In the genomic region with DNA sequence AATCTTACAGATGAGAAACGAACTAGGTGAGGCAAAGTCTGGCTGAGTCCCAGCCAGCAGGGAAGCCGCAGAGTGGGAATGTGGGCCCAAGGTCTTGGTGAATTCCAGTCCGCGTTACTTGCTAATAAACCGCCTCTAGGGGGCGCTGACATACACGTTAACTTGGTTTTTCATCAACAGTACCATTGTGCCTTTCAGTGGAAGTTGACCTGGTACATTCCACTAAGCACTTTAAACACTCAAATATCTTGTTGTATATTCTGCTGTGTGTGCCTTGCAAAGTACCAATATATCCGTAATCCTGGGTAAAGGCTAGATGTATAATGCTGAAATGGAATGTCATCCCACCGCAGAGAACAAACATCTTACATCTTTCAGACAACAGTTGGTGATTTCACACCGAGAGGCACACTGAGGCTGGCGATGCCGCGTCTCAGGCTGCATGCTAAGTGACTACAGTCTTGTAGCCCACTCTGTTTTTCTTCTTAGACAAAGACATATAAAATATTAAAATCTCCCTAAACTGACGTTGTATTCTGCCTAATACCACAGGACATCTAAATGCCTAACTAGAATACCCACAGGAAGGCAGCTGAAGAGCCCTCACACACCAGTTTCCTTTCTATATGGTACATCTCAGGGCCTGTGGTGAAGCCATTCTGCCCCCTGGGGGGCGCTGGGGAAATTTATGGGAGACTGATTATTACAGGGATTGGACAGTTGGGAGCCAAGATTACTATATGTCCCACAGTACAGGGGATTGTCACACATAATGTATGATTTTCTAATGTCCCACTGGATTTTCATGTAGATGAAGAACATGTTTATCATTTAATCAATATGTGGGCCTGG, we compare ENCODE assay signal across 8 cellular contexts. TPM values are rescaled to one million over a fixed set of nuclear protein-coding genes. Genes with fewer than 3 reads are reported as not detected.
DNase-seq lines count a peak whose midpoint lies in the region; ATAC-seq and TF ChIP-seq lines count a peak whose summit lies in the region.

No MANE protein-coding gene starts in this region.

- H3K9ac ChIP-seq in colonic mucosa (ENCODE audit: low read depth in 2 of 2, low read length in 2 of 2) (no peak overlapping the region), liver (ENCODE audit: low read depth in 1 of 2, low read length in 2 of 2) (no peak overlapping the region)

- peaks cover 7% of the 10 kb centered on the region for H3K4me1 Mint-ChIP-seq in activated CD4-positive, alpha-beta T cell treated with anti-CD3 and anti-CD28 coated beads, Interleukin-2, amount 10 ng/mL, durations not matched to agents 24 days and 14 days

- H3K36me3 Mint-ChIP-seq in activated CD4-positive, alpha-beta T cell treated with anti-CD3 and anti-CD28 coated beads, Interleukin-2, amount 10 ng/mL, durations not matched to agents 24 days and 14 days (ENCODE audit: low read depth), result peaks cover 28% of the 10 kb centered on the region

- no peak overlapping the region for H3K27ac Mint-ChIP-seq in activated CD4-positive, alpha-beta T cell treated with anti-CD3 and anti-CD28 coated beads, Interleukin-2, amount 10 ng/mL, durations not matched to agents 24 days and 14 days

- ATAC-seq in HG02678 (IDR thresholded peaks at IDR 0.05; ENCODE audit: unreplicated experiment) (peak; percentile 65), GM18505 (IDR thresholded peaks at IDR 0.05; ENCODE audit: unreplicated experiment) (no peak)

- peak; percentile 75 to 89 for TF ChIP-seq RAD21 in liver (IDR thresholded peaks at IDR 0.05)

- no peaks in the 10 kb centered on the region for H3K27me3 Mint-ChIP-seq in activated CD4-positive, alpha-beta T cell treated with anti-CD3 and anti-CD28 coated beads, Interleukin-2, amount 10 ng/mL, durations not matched to agents 24 days and 14 days

- H3K4me1 ChIP-seq in colonic mucosa, result no peaks in the 10 kb centered on the region
- H3K4me1 ChIP-seq in liver (ENCODE audit: control insufficient read depth in 4 of 4, insufficient read depth in 4 of 4, low read length in 3 of 4), result no peaks in the 10 kb centered on the region

- WGBS in liver, result 50% methylated on average over 15 of the region's 15 CpGs

- H3K4me3 Mint-ChIP-seq in activated CD4-positive, alpha-beta T cell treated with anti-CD3 and anti-CD28 coated beads, Interleukin-2, amount 10 ng/mL, durations not matched to agents 24 days and 14 days, result no peak overlapping the region

- H3K27ac ChIP-seq in colonic mucosa (no peak overlapping the region), liver (ENCODE audit: low read depth in 1 of 2, low read length in 2 of 2) (no peak overlapping the region)

- H3K27me3 ChIP-seq in colonic mucosa, result no peaks in the 10 kb centered on the region
- no peaks in the 10 kb centered on the region for H3K27me3 ChIP-seq in liver (ENCODE audit: control insufficient read depth in 4 of 4, insufficient read depth in 4 of 4, low read length in 3 of 4)

- TF ChIP-seq CTCF in colonic mucosa (IDR thresholded peaks at IDR 0.05) (peak; percentile 69), liver (IDR thresholded peaks at IDR 0.05; ENCODE audit: low read depth, low read length, missing input control) (peak; percentile 73)

- peak; percentile 76 for DNase-seq in DMS53 treated with DMSO at 0.1 percent for 48 hours (lab: John Stamatoyannopoulos, UW; ENCODE audit: unreplicated experiment)
- peak; percentile 83 for DNase-seq in NCI-H460 (ENCODE audit: extremely low read depth, low read depth)
- peak; percentile 91 for DNase-seq in activated CD4-positive, alpha-beta T cell treated with anti-CD3 and anti-CD28 coated beads, Interleukin-2, amount 10 ng/mL, durations not matched to agents 24 days and 14 days
- DNase-seq in colonic mucosa, result peak; percentile 90
- DNase-seq in stimulated activated CD4-positive, alpha-beta T cell treated with anti-CD3 and anti-CD28 coated beads, TNF-alpha, amount 100 ng/mL, for 24 hours (ENCODE audit: low read depth in 3 of 3), result peak; percentile 55 to 64 (median 56)

- H3K4me3 ChIP-seq in colonic mucosa, result no peak overlapping the region
- no peak overlapping the region for H3K4me3 ChIP-seq in liver (ENCODE audit: low read depth in 1 of 3, low read length in 3 of 3)

- H3K9me3 Mint-ChIP-seq in activated CD4-positive, alpha-beta T cell treated with anti-CD3 and anti-CD28 coated beads, Interleukin-2, amount 10 ng/mL, durations not matched to agents 24 days and 14 days, result no peaks in the 10 kb centered on the region

- H3K9me3 ChIP-seq in colonic mucosa, result no peaks in the 10 kb centered on the region
- no peaks in the 10 kb centered on the region for H3K9me3 ChIP-seq in liver (ENCODE audit: control insufficient read depth in 4 of 4, low read length in 3 of 4)

- intact Hi-C loops in activated CD4-positive, alpha-beta T cell treated with anti-CD3 and anti-CD28 coated beads, Interleukin-2, amount 10 ng/mL, durations not matched to agents 24 days and 14 days (cut with micrococcal nuclease), result loop anchor here (1.0 kb wide), 4 partner anchors 62 to 324 kb away; partner anchors contain the start of genes ARV1 and GNPAT
- intact Hi-C loops in colonic mucosa (cut with DNase I), result loop anchor here (5.0 kb wide), 4 partner anchors 60 to 290 kb away; partner anchors contain the start of genes ARV1 and TTC13

- H3K36me3 ChIP-seq in colonic mucosa (no peaks in the 10 kb centered on the region), liver (ENCODE audit: control insufficient read depth in 4 of 4, insufficient read depth in 3 of 4, low read depth in 1 of 4, low read length in 3 of 4) (peaks cover 7 to 26% (median 15%) of the 10 kb centered on the region in 4 donors)

- TF ChIP-seq POLR2A in GM18505 (IDR thresholded peaks at IDR 0.05; ENCODE audit: borderline replicate concordance, extremely low read depth, insufficient read depth, insufficient read length), result no peak

TF ChIP-seq in liver, 16 proteins besides CTCF, POLR2A, EP300 and RAD21:
- peak in 1 of 2 donors; percentile 15 for TF ChIP-seq RXRA (IDR thresholded peaks at IDR 0.05)
- TF ChIP-seq GABPA (IDR thresholded peaks at IDR 0.05 in 1 of 2, conservative IDR thresholded peaks at IDR 0.05 in 1 of 2), result no peak

RNA-seq across cellular contexts. Expression of gene C1orf198, which starts 49.2 kb away (rescaled TPM):
- total RNA-seq in NCI-H460 (2014; rRNA removed; shearing (Covaris generic)), result 30.8 and 32.7 TPM in 2 replicates
- polyA plus RNA-seq in NCI-H460 (2014; cell fraction: nucleus; rRNA removed), result 21.3 and 28.6 TPM in 2 replicates
- total RNA-seq in activated CD4-positive, alpha-beta T cell treated with anti-CD3 and anti-CD28 coated beads, Interleukin-2, amount 10 ng/mL, durations not matched to agents 24 days and 14 days, result 12.4 and 13.7 TPM in 2 replicates
- total RNA-seq in colonic mucosa (10 to 100 TPM; 19.1 to 24.6 TPM), liver (10 to 100 TPM in 1 of 2 donors, 1 to 10 TPM in 1; 9.6 to 11.1 TPM)
- 10 to 100 TPM in 1 of 2 donors, 1 to 10 TPM in 1; 3.9 to 11.1 TPM for polyA plus RNA-seq in liver
